Comparison of ENCODE assay signal across 35 cellular contexts in the genomic region with DNA sequence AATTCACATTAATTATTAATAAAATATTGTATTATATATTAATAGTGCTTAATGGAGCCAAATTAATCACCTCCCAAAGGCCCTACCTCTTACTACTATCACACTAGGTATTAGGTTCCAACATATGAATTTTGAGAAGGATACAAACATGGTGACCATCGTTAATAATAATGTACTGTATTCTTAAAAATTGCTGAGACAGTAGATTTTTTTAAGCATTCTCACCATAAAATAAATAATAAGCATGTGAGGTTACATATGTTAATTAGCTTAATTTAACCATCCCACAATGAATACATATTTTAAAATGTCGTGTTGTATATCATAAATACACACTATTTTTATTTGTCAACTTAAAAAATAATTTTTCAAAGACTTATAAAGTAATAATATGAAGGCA.
DNase-seq lines count a peak whose midpoint lies in the region; ATAC-seq, FAIRE-seq and TF ChIP-seq lines count a peak whose summit lies in the region.
"Had no signal": no experiment of that assay in that cellular context is flagged by ENCODE, and none has a peak within 500 bp of the region (broad histone marks: within the 10 kb centered on the region; RNA-seq: fewer than 3 reads in every experiment).

No MANE protein-coding gene starts in this region.

- H3K4me2 ChIP-seq in HepG2 (ENCODE audit: low read depth, low read length) = no peak overlapping the region
- no peak overlapping the region for H3K4me2 ChIP-seq in A549
- H3K4me2 ChIP-seq in IMR-90 (ENCODE audit: low read depth, low read length) = no peak overlapping the region
- H3K4me2 ChIP-seq in K562 (ENCODE audit: insufficient read depth, low read length) = no peak overlapping the region
- H3K4me2 ChIP-seq: BLaER1; BLaER1 treated with 17β-estradiol and CSF1 and Interleukin-3, amounts not matched to agents 10 nM and 100 nM had no signal

- H2AK9ac ChIP-seq in IMR-90 (replicated peaks; ENCODE audit: low read depth, low read length, poor library complexity) = no peak overlapping the region

- dilution Hi-C loops in IMR-90 (cut with HindIII; ENCODE audit: low sequenced_read_pairs, unreplicated experiment) = no loop called here

- no peak overlapping the region for H3K4me3 ChIP-seq in HepG2 (replicated peaks in 1 of 3; ENCODE audit: insufficient read depth in 1 of 3, low read depth in 2 of 3, low read length in 3 of 3)
- H3K4me3 ChIP-seq in right lobe of liver = no peak overlapping the region
- no peak overlapping the region for H3K4me3 ChIP-seq in A549
- H3K4me3 ChIP-seq in IMR-90 (ENCODE audit: insufficient read depth, low read depth, low read length) = no peak overlapping the region
- no peak overlapping the region for H3K4me3 ChIP-seq in K562
- H3K4me3 ChIP-seq: BLaER1; BLaER1 treated with 17β-estradiol and CSF1 and Interleukin-3, amounts not matched to agents 10 nM and 100 nM had no signal

- no peak overlapping the region for H3K9ac ChIP-seq in HepG2 (ENCODE audit: insufficient read depth, low read depth, low read length)
- H3K9ac ChIP-seq in IMR-90 (ENCODE audit: low read depth, low read length) = no peak overlapping the region
- no peak overlapping the region for H3K9ac ChIP-seq in K562 (ENCODE audit: insufficient read depth in 1 of 2, low read depth in 2 of 2, low read length in 2 of 2)
- H3K9ac ChIP-seq: BLaER1; BLaER1 treated with 17β-estradiol and CSF1 and Interleukin-3, amounts not matched to agents 10 nM and 100 nM had no signal

- no peak overlapping the region for H4K91ac ChIP-seq in IMR-90 (ENCODE audit: insufficient read depth, low read depth, low read length)

- H3K79me2 ChIP-seq in HepG2 (ENCODE audit: insufficient read depth, low read length) (no peaks in the 10 kb centered on the region), K562 (ENCODE audit: control insufficient read depth, insufficient read depth, low read length) (no peaks in the 10 kb centered on the region)

- POLR2A ChIA-PET in HepG2 (lab: Yijun Ruan, JAX) (no interaction called here), A549 (lab: Yijun Ruan, JAX) (no interaction called here), IMR-90 (lab: Charles Lee; ENCODE audit: unreplicated experiment) (no interaction called here), K562 (lab: Yijun Ruan, JAX) (no interaction called here)

- peaks cover 37% of the 10 kb centered on the region for H3K27me3 Mint-ChIP-seq in activated T-cell treated with anti-CD3 and anti-CD28 coated beads, Interleukin-2, amount 50 U/mL, for 72 hours (ENCODE audit: low read depth)
- no peaks in the 10 kb centered on the region for H3K27me3 Mint-ChIP-seq in glutamatergic neuron (ENCODE audit: unreplicated experiment)

- in situ Hi-C loops in HepG2 (cut with HindIII; ENCODE audit: extremely low pct_ligation_motif_present, low pct_unique_long_range_greater_than_20kb) = no loop called here
- in situ Hi-C loops in IMR-90 (cut with MboI; ENCODE audit: low sequenced_read_pairs) = no loop called here
- in situ Hi-C loops in K562 (cut with MboI) = no loop called here

- no peak overlapping the region for H2BK5ac ChIP-seq in IMR-90 (ENCODE audit: low read depth, low read length, poor library complexity, severe bottlenecking)

- H3K27ac ChIP-seq in HepG2 (ENCODE audit: extremely low read length, insufficient read depth, low read length) (no peak overlapping the region), right lobe of liver (no peak overlapping the region), A549 (no peak overlapping the region), IMR-90 (ENCODE audit: insufficient read depth, low read length) (no peak overlapping the region), K562 (ENCODE audit: extremely low read depth, low read depth, low read length) (no peak overlapping the region)
- H3K27ac ChIP-seq: 22Rv1; BLaER1; BLaER1 treated with 17β-estradiol and CSF1 and Interleukin-3, amounts not matched to agents 10 nM and 100 nM; C4-2B had no signal

- H3K4me1 Mint-ChIP-seq in activated T-cell treated with anti-CD3 and anti-CD28 coated beads, Interleukin-2, amount 50 U/mL, for 72 hours (ENCODE audit: low read depth) = peaks cover 7% of the 10 kb centered on the region
- H3K4me1 Mint-ChIP-seq in glutamatergic neuron (ENCODE audit: low read depth, unreplicated experiment) = no peaks in the 10 kb centered on the region
- H3K4me1 Mint-ChIP-seq: B cell; CD14-positive monocyte; CD4-positive, alpha-beta memory T cell; CD8-positive, alpha-beta memory T cell had no signal

- H3K9me3 ChIP-seq in HepG2 (ENCODE audit: low read length) = no peaks in the 10 kb centered on the region
- H3K9me3 ChIP-seq in right lobe of liver = no peaks in the 10 kb centered on the region
- no peaks in the 10 kb centered on the region for H3K9me3 ChIP-seq in A549
- H3K9me3 ChIP-seq in IMR-90 (ENCODE audit: control insufficient read depth, insufficient read depth, low read length) = no peaks in the 10 kb centered on the region
- H3K9me3 ChIP-seq in K562 (replicated peaks; ENCODE audit: control insufficient read depth, insufficient read depth, low read depth, low read length) = no peaks in the 10 kb centered on the region; the same call in 1 of the 2 replicates
- H3K9me3 ChIP-seq: BE2C; BLaER1; BLaER1 treated with 17β-estradiol and CSF1 and Interleukin-3, amounts not matched to agents 10 nM and 100 nM; Caco-2 had no signal

- H3K27ac Mint-ChIP-seq in activated T-cell treated with anti-CD3 and anti-CD28 coated beads, Interleukin-2, amount 50 U/mL, for 72 hours = no peak overlapping the region
- H3K27ac Mint-ChIP-seq in glutamatergic neuron (ENCODE audit: unreplicated experiment) = no peak overlapping the region
- H3K27ac Mint-ChIP-seq: B cell; CD14-positive monocyte; CD4-positive, alpha-beta memory T cell; CD4-positive, alpha-beta T cell; CD4-positive, CD25-positive, alpha-beta regulatory T cell; CD8-positive, alpha-beta memory T cell; CD8-positive, alpha-beta T cell had no signal

- no peak overlapping the region for H4K5ac ChIP-seq in IMR-90 (ENCODE audit: low read depth, low read length)

- no peak for DNase-seq in HepG2 (ENCODE audit: low spot score)
- DNase-seq in right lobe of liver = no peak
- no peak for DNase-seq in A549 (ENCODE audit: low read depth in 1 of 2, low spot score in 1 of 2)
- no peak for DNase-seq in IMR-90
- DNase-seq in K562 (ENCODE audit: extremely low read depth in 1 of 4, low spot score in 3 of 4) = no peak
- no peak for DNase-seq in activated effector memory CD4-positive, alpha-beta T cell treated with anti-CD3 and anti-CD28 coated beads, Interleukin-2, amount 50 U/mL, for 16 hours
- no peak for DNase-seq in activated T-cell treated with anti-CD3 and anti-CD28 coated beads, Interleukin-2, amount 50 U/mL, for 72 hours
- DNase-seq in glutamatergic neuron = no peak
- DNase-seq: 8988T; ACHN; AML-193; BE2C; C1 segment of cervical spinal cord; Caco-2; Calu3; CD4-positive, alpha-beta memory T cell; CD4-positive, alpha-beta T cell; CD4-positive, CD25-positive, alpha-beta regulatory T cell; CD8-positive, alpha-beta memory T cell; CD8-positive, alpha-beta T cell; COR-L47; DMS 273 treated with DMSO at 0.1 percent for 48 hours; DMS153; DMS53; DMS79; DMS79 treated with DMSO at 0.1 percent for 48 hours; DND-41; EL had no signal

- H2AFZ ChIP-seq in HepG2 (ENCODE audit: low read length) (no peak overlapping the region), IMR-90 (replicated peaks; ENCODE audit: low read length, poor library complexity) (no peak overlapping the region), K562 (ENCODE audit: low read depth, low read length) (no peak overlapping the region)

- H3K56ac ChIP-seq in IMR-90 (ENCODE audit: extremely low read depth, insufficient read depth, low read length) = no peak overlapping the region

- BruUV-seq in HepG2 (replicated peaks; lab: Mats Ljungman, UMichigan) (no TSS peak), IMR-90 (replicated peaks; lab: Mats Ljungman, UMichigan) (no TSS peak), K562 (replicated peaks; lab: Mats Ljungman, UMichigan) (no TSS peak)

- H2BK15ac ChIP-seq in IMR-90 (ENCODE audit: low read depth, low read length) = no peak overlapping the region

- intact Hi-C loops in HepG2 (cut with micrococcal nuclease; ENCODE audit: unreplicated experiment) (no loop called here), right lobe of liver (cut with DNase I) (no loop called here), IMR-90 (cut with micrococcal nuclease) (no loop called here), K562 (cut with micrococcal nuclease) (no loop called here)

- no peak for TF ChIP-seq CTCF in HepG2 (CRISPR knock-in tag; IDR thresholded peaks at IDR 0.05)
- no peak for TF ChIP-seq CTCF in right lobe of liver (IDR thresholded peaks at IDR 0.05)
- no peak for TF ChIP-seq CTCF in A549 (IDR thresholded peaks at IDR 0.05)
- TF ChIP-seq CTCF in IMR-90 (conservative IDR thresholded peaks at IDR 0.05; ENCODE audit: low read depth, low read length) = no peak
- TF ChIP-seq CTCF in K562 (IDR thresholded peaks at IDR 0.05 in 2 of 3, conservative IDR thresholded peaks at IDR 0.05 in 1 of 3; ENCODE audit: insufficient read depth in 2 of 3, low read depth in 1 of 3, low read length in 3 of 3) = no peak
- no peak for TF ChIP-seq CTCF in glutamatergic neuron (IDR thresholded peaks at IDR 0.05; ENCODE audit: partially characterized antibody, unreplicated experiment)

- H3K36me3 Mint-ChIP-seq in activated T-cell treated with anti-CD3 and anti-CD28 coated beads, Interleukin-2, amount 50 U/mL, for 72 hours (ENCODE audit: insufficient read depth in 2 of 2) = no peaks in the 10 kb centered on the region
- no peaks in the 10 kb centered on the region for H3K36me3 Mint-ChIP-seq in glutamatergic neuron (ENCODE audit: unreplicated experiment)
- H3K36me3 Mint-ChIP-seq: CD14-positive monocyte; CD4-positive, alpha-beta memory T cell; CD4-positive, CD25-positive, alpha-beta regulatory T cell; CD8-positive, alpha-beta memory T cell; CD8-positive, alpha-beta T cell had no signal

- no peaks in the 10 kb centered on the region for H3K9me3 Mint-ChIP-seq in activated T-cell treated with anti-CD3 and anti-CD28 coated beads, Interleukin-2, amount 50 U/mL, for 72 hours
- no peaks in the 10 kb centered on the region for H3K9me3 Mint-ChIP-seq in glutamatergic neuron (ENCODE audit: unreplicated experiment)
- H3K9me3 Mint-ChIP-seq: CD4-positive, alpha-beta T cell; CD8-positive, alpha-beta T cell had no signal

- no peak for TF ChIP-seq EP300 in HepG2 (IDR thresholded peaks at IDR 0.05; ENCODE audit: low read depth in 2 of 2, low read length in 2 of 2)
- TF ChIP-seq EP300 in HepG2 (CRISPR knock-in tag; IDR thresholded peaks at IDR 0.05; ENCODE audit: borderline replicate concordance) = no peak
- no peak for TF ChIP-seq EP300 in A549 (IDR thresholded peaks at IDR 0.05)
- TF ChIP-seq EP300 in K562 (IDR thresholded peaks at IDR 0.05; ENCODE audit: low read length) = no peak

- H3K18ac ChIP-seq in IMR-90 (ENCODE audit: low read depth, low read length) = no peak overlapping the region

- H3K4me1 ChIP-seq in HepG2 (ENCODE audit: insufficient read depth, low read length) (no peaks in the 10 kb centered on the region), right lobe of liver (no peaks in the 10 kb centered on the region), A549 (peaks cover 10% of the 10 kb centered on the region; the same call in 2 of the 3 replicates), IMR-90 (ENCODE audit: control insufficient read depth, insufficient read depth, low read length) (no peaks in the 10 kb centered on the region), K562 (replicated peaks in 1 of 2; ENCODE audit: control insufficient read depth in 2 of 2, insufficient read depth in 2 of 2, low read length in 2 of 2) (no peaks in the 10 kb centered on the region)
- H3K4me1 ChIP-seq: BE2C; BLaER1; BLaER1 treated with 17β-estradiol and CSF1 and Interleukin-3, amounts not matched to agents 10 nM and 100 nM had no signal

- WGBS in HepG2 (ENCODE audit: low lambda C conversion rate) = 1% methylated on average over 2 of the region's 2 CpGs
- 70% methylated on average over 2 of the region's 2 CpGs for WGBS in right lobe of liver (ENCODE audit: insufficient coverage, low coverage, low lambda C conversion rate, missing lambda C conversion rate)
- WGBS in A549 (ENCODE audit: missing lambda C conversion rate) = 58% methylated on average over 2 of the region's 2 CpGs
- no CpG with 5 or more reads among the region's 2 CpGs for WGBS in IMR-90 (ENCODE audit: extremely low coverage in 2 of 2, insufficient read length in 1 of 2), 2 experiments
- WGBS in K562 (ENCODE audit: insufficient coverage, low coverage, missing lambda C conversion rate) = 0% methylated on average over 2 of the region's 2 CpGs

- H2AK5ac ChIP-seq in IMR-90 (ENCODE audit: low read depth, low read length) = no peak overlapping the region

- TF ChIP-seq RAD21 in HepG2 (CRISPR knock-in tag; IDR thresholded peaks at IDR 0.05) (no peak), A549 (conservative IDR thresholded peaks at IDR 0.05 in 1 of 2, IDR thresholded peaks at IDR 0.05 in 1 of 2) (no peak), IMR-90 (IDR thresholded peaks at IDR 0.05; ENCODE audit: low read length) (no peak), K562 (CRISPR knock-in tag; conservative IDR thresholded peaks at IDR 0.05 in 1 of 2, IDR thresholded peaks at IDR 0.05 in 1 of 2) (no peak)

- H4K20me1 ChIP-seq in HepG2 (ENCODE audit: insufficient read depth, low read length) (no peaks in the 10 kb centered on the region), IMR-90 (ENCODE audit: insufficient read depth, low read length) (no peaks in the 10 kb centered on the region), K562 (replicated peaks; ENCODE audit: control insufficient read depth, insufficient read depth, low read length) (no peaks in the 10 kb centered on the region)
- H4K20me1 ChIP-seq: BLaER1; BLaER1 treated with 17β-estradiol and CSF1 and Interleukin-3, amounts not matched to agents 10 nM and 100 nM had no signal

- no peaks in the 10 kb centered on the region for H3K79me1 ChIP-seq in IMR-90 (ENCODE audit: low read depth in 1 of 2, low read length in 2 of 2)

- CTCF ChIA-PET in HepG2 (lab: Yijun Ruan, JAX; ENCODE audit: low intra/inter-chr PET ratio, low total read pairs) = no interaction called here
- CTCF ChIA-PET in A549 (lab: Yijun Ruan, JAX) = interaction anchor here (0.6 kb wide), 1 partner anchor 148 kb away, joined by 4 read pairs; no protein-coding TSS in a partner anchor
- CTCF ChIA-PET in IMR-90 (lab: Yijun Ruan, JAX) = no interaction called here
- CTCF ChIA-PET in K562 (lab: Yijun Ruan, JAX; ENCODE audit: low intra/inter-chr PET ratio) = no interaction called here

- no peak overlapping the region for H3K14ac ChIP-seq in IMR-90 (replicated peaks; ENCODE audit: low read depth, low read length)

- H2BK120ac ChIP-seq in IMR-90 (ENCODE audit: low read depth, low read length) = no peak overlapping the region

- no peak overlapping the region for H2BK20ac ChIP-seq in IMR-90 (ENCODE audit: low read depth, low read length)

- no peak overlapping the region for H3K4me3 Mint-ChIP-seq in activated T-cell treated with anti-CD3 and anti-CD28 coated beads, Interleukin-2, amount 50 U/mL, for 72 hours
- H3K4me3 Mint-ChIP-seq in glutamatergic neuron (ENCODE audit: unreplicated experiment) = no peak overlapping the region
- H3K4me3 Mint-ChIP-seq: B cell; CD14-positive monocyte; CD4-positive, alpha-beta memory T cell; CD4-positive, alpha-beta T cell; CD4-positive, CD25-positive, alpha-beta regulatory T cell; CD8-positive, alpha-beta memory T cell; CD8-positive, alpha-beta T cell had no signal

- no peak for FAIRE-seq in HepG2 (lab: Jason Lieb, UNC)
- FAIRE-seq in A549 (lab: Jason Lieb, UNC) = no peak
- no peak for FAIRE-seq in K562 (lab: Jason Lieb, UNC)
- FAIRE-seq: D721Med had no signal

- H3K23ac ChIP-seq in IMR-90 (ENCODE audit: low read depth, low read length) = no peak overlapping the region

- no peak for ATAC-seq in HepG2
- no peak for ATAC-seq in right lobe of liver
- ATAC-seq in A549 = no peak
- ATAC-seq in IMR-90 (ENCODE audit: low read depth) = no peak
- ATAC-seq in K562 = no peak
- no peak for ATAC-seq in activated T-cell treated with anti-CD3 and anti-CD28 coated beads, Interleukin-2, amount 50 U/mL, for 72 hours (replicated peaks in 1 of 2)
- ATAC-seq: CD8-positive, alpha-beta T cell had no signal

- H4K8ac ChIP-seq in IMR-90 (ENCODE audit: low read depth in 2 of 2, low read length in 2 of 2) = no peak overlapping the region

- H3K27me3 ChIP-seq in HepG2 (ENCODE audit: control insufficient read depth in 1 of 2, insufficient read depth in 2 of 2, low read length in 2 of 2) (no peaks in the 10 kb centered on the region), right lobe of liver (no peaks in the 10 kb centered on the region), IMR-90 (ENCODE audit: control insufficient read depth, insufficient read depth, low read length) (peaks cover 1% of the 10 kb centered on the region; the same call in 1 of the 2 replicates), K562 (ENCODE audit: control insufficient read depth in 2 of 2, insufficient read depth in 2 of 2, low read length in 2 of 2) (no peaks in the 10 kb centered on the region)
- H3K27me3 ChIP-seq: BE2C; BLaER1; BLaER1 treated with 17β-estradiol and CSF1 and Interleukin-3, amounts not matched to agents 10 nM and 100 nM had no signal

- TF ChIP-seq POLR2A in HepG2 (IDR thresholded peaks at IDR 0.05; ENCODE audit: insufficient read depth in 1 of 2, low read depth in 2 of 2, low read length in 2 of 2) = no peak
- no peak for TF ChIP-seq POLR2A in right lobe of liver (IDR thresholded peaks at IDR 0.05)
- no peak for TF ChIP-seq POLR2A in A549 (IDR thresholded peaks at IDR 0.05; ENCODE audit: low read length)
- TF ChIP-seq POLR2A in IMR-90 (IDR thresholded peaks at IDR 0.05; ENCODE audit: low read depth, low read length) = no peak
- TF ChIP-seq POLR2A in K562 (conservative IDR thresholded peaks at IDR 0.05) = no peak

- H3K9me1 ChIP-seq in IMR-90 (ENCODE audit: insufficient read depth, low read length) (no peaks in the 10 kb centered on the region), K562 (ENCODE audit: control insufficient read depth, insufficient read depth, low read length) (no peaks in the 10 kb centered on the region)

- H3K36me3 ChIP-seq in HepG2 (replicated peaks in 1 of 2; ENCODE audit: control insufficient read depth in 1 of 2, insufficient read depth in 2 of 2, low read length in 2 of 2) = no peaks in the 10 kb centered on the region
- H3K36me3 ChIP-seq in right lobe of liver = no peaks in the 10 kb centered on the region
- H3K36me3 ChIP-seq in IMR-90 (ENCODE audit: control insufficient read depth, insufficient read depth, low read length) = no peaks in the 10 kb centered on the region
- H3K36me3 ChIP-seq in K562 (ENCODE audit: control insufficient read depth, insufficient read depth, low read length) = no peaks in the 10 kb centered on the region
- H3K36me3 ChIP-seq: BE2C; BLaER1; BLaER1 treated with 17β-estradiol and CSF1 and Interleukin-3, amounts not matched to agents 10 nM and 100 nM had no signal

- no peak overlapping the region for H3K4ac ChIP-seq in IMR-90 (ENCODE audit: low read depth, low read length)

Comparison
In these comparisons a context has a peak if more than half of its experiments do, and no peak if none do; other contexts are left out.
1. Of the 241 proteins assayed by ChIP-seq in both HepG2 and K562: peak only in HepG2: MAFK; only in K562: MAFG; in both: MAFF; in neither: 238.